26 cellular contexts compared by ENCODE assay signal in the genomic region with DNA sequence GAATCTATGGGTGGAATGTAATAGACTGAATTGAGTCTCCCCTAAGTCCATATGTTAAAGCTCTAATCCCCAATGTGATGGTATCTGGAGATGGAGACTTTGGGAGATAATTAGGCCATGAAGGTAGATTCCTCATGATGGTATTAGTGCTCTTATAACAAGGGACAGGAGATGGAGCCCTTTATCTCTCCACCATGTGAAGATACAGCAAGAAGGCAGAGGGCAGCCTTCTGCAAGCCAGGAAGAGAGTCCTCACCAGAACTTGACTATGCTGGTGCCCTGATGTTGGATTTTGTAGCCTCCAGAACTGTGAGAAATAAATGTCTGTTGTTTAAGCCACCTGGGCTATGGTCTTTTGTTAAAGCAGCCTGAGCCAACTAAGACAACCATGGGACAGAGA.
DNase-seq lines count a peak whose midpoint lies in the region; ATAC-seq, FAIRE-seq and TF ChIP-seq lines count a peak whose summit lies in the region.
"Had no signal": no experiment of that assay in that cellular context is flagged by ENCODE, and none has a peak within 500 bp of the region (broad histone marks: within the 10 kb centered on the region; RNA-seq: fewer than 3 reads in every experiment).

No MANE protein-coding gene starts in this region.

- BruUV-seq in Panc1 (replicated peaks; lab: Mats Ljungman, UMichigan): no TSS peak

- no peaks in the 10 kb centered on the region for H3K36me3 ChIP-seq in Panc1 (ENCODE audit: control insufficient read depth, insufficient read depth, low read length)
- H3K36me3 ChIP-seq: cardiac muscle cell, SJCRH30, suprapubic skin had no signal

- no peaks in the 10 kb centered on the region for H3K4me1 ChIP-seq in Panc1 (ENCODE audit: control insufficient read depth, insufficient read depth, low read length)
- H3K4me1 ChIP-seq: SJCRH30, suprapubic skin had no signal

- FAIRE-seq in HTR-8/SVneo (lab: Jason Lieb, UNC): peak; percentile 36
- FAIRE-seq: endothelial cell of umbilical vein, GM12891 had no signal

- DNase-seq in GM10248 (ENCODE audit: extremely low spot score) (no peak), HTR-8/SVneo (ENCODE audit: insufficient read length, low spot score) (no peak), Panc1 (ENCODE audit: low read depth, low spot score) (no peak), choroid plexus epithelial cell (ENCODE audit: low read depth) (peak; percentile 10), coronary artery (ENCODE audit: low spot score) (no peak), NCI-H345 (lab: John Stamatoyannopoulos, UW) (no peak), Right ventricle myocardium superior (no peak)
- DNase-seq: activated CD4-positive, CD25-positive, alpha-beta regulatory T cell treated with anti-CD3 and anti-CD28 coated beads, Interleukin-2, amount 50 U/mL, for 72 hours; activated naive CD4-positive, alpha-beta T cell treated with anti-CD3 and anti-CD28 coated beads, Interleukin-2, amount 50 U/mL, for 16 hours; activated T-cell treated with anti-CD3 and anti-CD28 coated beads, Interleukin-2, amount 50 U/mL, for 48 hours; CD4-positive, alpha-beta T cell; dermis blood vessel endothelial cell; GF-D8; mesenchymal stem cell; NCI-H146; NCI-H69; nucleus accumbens; PC-3; SJCRH30; stimulated activated CD4-positive, alpha-beta T cell treated with anti-CD3 and anti-CD28 coated beads, Interleukin-2, amount 100 ng/mL, for 24 hours had no signal

- intact Hi-C loops in Panc1 (cut with micrococcal nuclease; ENCODE audit: unreplicated experiment) (no loop called here), Right ventricle myocardium superior (cut with DNase I) (no loop called here)

- H3K4me3 ChIP-seq in Panc1 (ENCODE audit: low read depth in 2 of 2, low read length in 2 of 2) (no peak overlapping the region), choroid plexus epithelial cell (ENCODE audit: low read depth, low read length) (no peak overlapping the region), coronary artery (no peak overlapping the region)
- H3K4me3 ChIP-seq: cardiac muscle cell, SJCRH30, skin epidermis, suprapubic skin had no signal

- POLR2A ChIA-PET in GM10248 (lab: Yijun Ruan, JAX) (no interaction called here), Panc1 (lab: Charles Lee) (no interaction called here)

- no peaks in the 10 kb centered on the region for H3K27me3 ChIP-seq in Panc1 (ENCODE audit: control insufficient read depth, insufficient read depth, low read length)
- H3K27me3 ChIP-seq: cardiac muscle cell, SJCRH30, suprapubic skin had no signal

- CTCF ChIA-PET in GM10248 (lab: Yijun Ruan, JAX): no interaction called here
- CTCF ChIA-PET in Panc1 (lab: Charles Lee): no interaction called here

- peak; percentile 12 for TF ChIP-seq CTCF in GM10248 (IDR thresholded peaks at IDR 0.05; ENCODE audit: control extremely low read depth, extremely low read depth, low read depth, missing control alignments)
- TF ChIP-seq CTCF in Panc1 (IDR thresholded peaks at IDR 0.05): peak; percentile 31
- peak; percentile 21 for TF ChIP-seq CTCF in choroid plexus epithelial cell (conservative IDR thresholded peaks at IDR 0.05; ENCODE audit: low read depth, low read length)
- TF ChIP-seq CTCF in coronary artery (IDR thresholded peaks at IDR 0.05): no peak

- ATAC-seq in Panc1: no peak
- ATAC-seq in Right ventricle myocardium superior (ENCODE audit: poor library complexity): no peak
- ATAC-seq: PC-3; stimulated activated memory B cell treated with anti-CD40 and anti-IgM and Interleukin-4, amounts not matched to agents 10 μg/mL and 1 μg/mL and 100 μg/mL, for 72 hours had no signal

- in situ Hi-C loops in Panc1 (cut with HindIII; ENCODE audit: low pct_unique_long_range_greater_than_20kb, low sequenced_read_pairs): no loop called here

- H3K27ac ChIP-seq in Panc1 (ENCODE audit: low read length) (no peak overlapping the region), coronary artery (no peak overlapping the region)
- H3K27ac ChIP-seq: cardiac muscle cell, SJCRH30, skin epidermis, suprapubic skin had no signal

- H3K9me3 ChIP-seq in Panc1 (ENCODE audit: control insufficient read depth, insufficient read depth, low read depth, low read length): no peaks in the 10 kb centered on the region
- H3K9me3 ChIP-seq: SJCRH30, suprapubic skin had no signal
